Comparison of ENCODE assay signal across 10 cellular contexts in the genomic region with DNA sequence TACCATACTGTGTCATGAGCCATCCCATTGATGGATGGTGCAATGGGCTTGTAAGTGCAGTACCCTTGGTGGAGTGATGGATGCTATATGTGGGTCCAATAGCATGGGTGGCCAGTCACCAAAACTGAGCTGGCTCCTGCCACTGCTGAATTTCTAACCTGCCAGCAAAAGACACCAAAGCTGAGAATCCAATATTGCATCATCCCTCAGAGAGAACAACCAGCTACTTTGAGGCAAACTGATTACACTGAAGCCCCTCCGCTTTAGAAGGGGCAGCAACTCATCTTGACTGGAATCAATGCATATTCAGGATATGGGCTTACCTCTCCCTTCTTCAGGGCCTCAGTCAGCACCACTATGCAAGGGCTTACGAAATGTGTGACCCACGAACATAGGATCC.
"Had no signal": no experiment of that assay in that cellular context is flagged by ENCODE, and none has a peak within 500 bp of the region (broad histone marks: within the 10 kb centered on the region; RNA-seq: fewer than 3 reads in every experiment).

No MANE protein-coding gene starts in this region.

- H3K36me3 ChIP-seq: HAP-1 had no signal

- H3K27ac ChIP-seq: GM23248, HL-60, KMS-11 had no signal

- ATAC-seq: HCT116 had no signal

- H3K9me3 ChIP-seq: HAP-1 had no signal

- H3K36me3 Mint-ChIP-seq: IgD-negative memory B cell had no signal

- H3K9ac ChIP-seq: GM23248, KMS-11 had no signal

- H3K4me3 Mint-ChIP-seq: HFFc6, IgD-negative memory B cell had no signal

- H3K27ac Mint-ChIP-seq: HFFc6, IgD-negative memory B cell had no signal

- H3K4me1 Mint-ChIP-seq: IgD-negative memory B cell had no signal

- DNase-seq: GM23248, GOT3, H7, HFFc6, Karpas-422 had no signal

- H3K4me1 ChIP-seq: HAP-1 had no signal

- H2AFZ ChIP-seq: GM23248 had no signal

- H3K4me3 ChIP-seq: GM23248, HAP-1 had no signal

- H3K4me2 ChIP-seq: KMS-11 had no signal

- H3K9me3 Mint-ChIP-seq: HFFc6, IgD-negative memory B cell had no signal
